10 cellular contexts compared by ENCODE assay signal in genomic region chr11:18010977-18011586, GRCh38. TPM values are rescaled to one million over a fixed set of nuclear protein-coding genes. Genes with fewer than 3 reads are reported as not detected.
A peak's percentile ranks its signal among the peaks of the same experiment; 100 is the strongest.
DNase-seq lines count a peak whose midpoint lies in the region; ATAC-seq and TF ChIP-seq lines count a peak whose summit lies in the region.
"Had no signal": no experiment of that assay in that cellular context is flagged by ENCODE, and none has a peak within 500 bp of the region (broad histone marks: within the 10 kb centered on the region; RNA-seq: fewer than 3 reads in every experiment).

No MANE protein-coding gene starts in this region.

- DNase-seq in activated T-cell treated with anti-CD3 and anti-CD28 coated beads, Interleukin-2, amount 50 U/mL, for 72 hours: no peak
- no peak for DNase-seq in activated T-cell treated with anti-CD3 and anti-CD28 coated beads for 4 hours
- peak; percentile 3 for DNase-seq in RPMI7951 (ENCODE audit: low read depth)
- DNase-seq in coronary artery (ENCODE audit: low spot score): no peak
- DNase-seq in type B pancreatic cell (ENCODE audit: extremely low spot score, unreplicated experiment): no peak
- no peak for DNase-seq in upper lobe of left lung
- no peak for DNase-seq in Right ventricle myocardium inferior (ENCODE audit: missing footprints)
- no peak for DNase-seq in anterior cingulate cortex (lab: John Stamatoyannopoulos, UW)
- DNase-seq: NCI-H1048 had no signal

- TF ChIP-seq EP300 in upper lobe of left lung (IDR thresholded peaks at IDR 0.05): no peak

- peaks cover 33% of the 10 kb centered on the region for H3K4me1 Mint-ChIP-seq in activated T-cell treated with anti-CD3 and anti-CD28 coated beads, Interleukin-2, amount 50 U/mL, for 72 hours (ENCODE audit: low read depth)
- H3K4me1 Mint-ChIP-seq in type B pancreatic cell (ENCODE audit: unreplicated experiment): peaks cover 13% of the 10 kb centered on the region

- intact Hi-C loops in Right ventricle myocardium inferior (cut with DNase I): loop anchor here (5.0 kb wide), 2 partner anchors 91 to 311 kb away; partner anchors contain the start of genes GTF2H1 and HPS5

- peak overlapping the region; percentile 95 to 100 for H3K4me3 Mint-ChIP-seq in activated T-cell treated with anti-CD3 and anti-CD28 coated beads, Interleukin-2, amount 50 U/mL, for 72 hours
- H3K4me3 Mint-ChIP-seq in type B pancreatic cell: peak overlapping the region; percentile 93

- WGBS in upper lobe of left lung, 2 donors: 87 to 92% methylated on average over 10 of the region's 10 CpGs

- H3K36me3 ChIP-seq in upper lobe of left lung: peaks cover 0 to 8% (median 5%) of the 10 kb centered on the region in 4 donors

- no peaks in the 10 kb centered on the region for H3K9me3 Mint-ChIP-seq in activated T-cell treated with anti-CD3 and anti-CD28 coated beads, Interleukin-2, amount 50 U/mL, for 72 hours
- no peaks in the 10 kb centered on the region for H3K9me3 Mint-ChIP-seq in type B pancreatic cell

- peak overlapping the region; percentile 89 for H3K4me3 ChIP-seq in coronary artery
- H3K4me3 ChIP-seq in upper lobe of left lung: no peak overlapping the region

- peaks cover 6 to 17% (median 7%) of the 10 kb centered on the region in 4 donors for H3K4me1 ChIP-seq in upper lobe of left lung

- H3K27ac Mint-ChIP-seq in activated T-cell treated with anti-CD3 and anti-CD28 coated beads, Interleukin-2, amount 50 U/mL, for 72 hours: peak overlapping the region; percentile 63
- H3K27ac Mint-ChIP-seq in type B pancreatic cell: peak overlapping the region; percentile 21

- TF ChIP-seq POLR2A in upper lobe of left lung (IDR thresholded peaks at IDR 0.05): no peak

- no peaks in the 10 kb centered on the region for H3K27me3 Mint-ChIP-seq in activated T-cell treated with anti-CD3 and anti-CD28 coated beads, Interleukin-2, amount 50 U/mL, for 72 hours (ENCODE audit: low read depth)
- peaks cover 25% of the 10 kb centered on the region for H3K27me3 Mint-ChIP-seq in type B pancreatic cell

- H3K9me3 ChIP-seq in upper lobe of left lung: no peaks in the 10 kb centered on the region

- no peak for ATAC-seq in activated T-cell treated with anti-CD3 and anti-CD28 coated beads, Interleukin-2, amount 50 U/mL, for 72 hours (replicated peaks in 1 of 2)
- no peak for ATAC-seq in upper lobe of left lung (ENCODE audit: low FRiP score in 2 of 2)
- ATAC-seq in Right ventricle myocardium inferior: no peak

- H3K36me3 Mint-ChIP-seq in activated T-cell treated with anti-CD3 and anti-CD28 coated beads, Interleukin-2, amount 50 U/mL, for 72 hours (ENCODE audit: insufficient read depth in 2 of 2): peaks cover 4% of the 10 kb centered on the region in 2 donors
- no peaks in the 10 kb centered on the region for H3K36me3 Mint-ChIP-seq in type B pancreatic cell

- no peaks in the 10 kb centered on the region for H3K27me3 ChIP-seq in upper lobe of left lung

- TF ChIP-seq CTCF in coronary artery (IDR thresholded peaks at IDR 0.05) (no peak), type B pancreatic cell (conservative IDR thresholded peaks at IDR 0.05) (no peak), upper lobe of left lung (IDR thresholded peaks at IDR 0.05) (no peak)

- H3K27ac ChIP-seq in coronary artery (peak overlapping the region in 1 of 2 donors; percentile 96), upper lobe of left lung (no peak overlapping the region)
- H3K27ac ChIP-seq: epithelial cell of prostate had no signal

RNA-seq across cellular contexts. Expression of gene SERGEF, which starts 1.8 kb away (rescaled TPM):
- total RNA-seq in activated T-cell treated with anti-CD3 and anti-CD28 coated beads, Interleukin-2, amount 50 U/mL, for 72 hours: 10 to 100 TPM; 40.8 to 43.1 TPM
- 15.6 and 18.3 TPM in 2 replicates for total RNA-seq in RPMI7951 (2014; rRNA removed; shearing (Covaris generic))
- 26.4 and 27.1 TPM in 2 replicates for total RNA-seq in type B pancreatic cell (ENCODE audit: low replicate concordance)
- total RNA-seq in upper lobe of left lung: 10 to 100 TPM; 21.7 to 40.5 (median 34.8) TPM
- 15.2 TPM for total RNA-seq in Right ventricle myocardium inferior

RNA-seq across cellular contexts. Expression of gene TPH1, which starts 35.0 kb away (rescaled TPM):
- total RNA-seq in activated T-cell treated with anti-CD3 and anti-CD28 coated beads, Interleukin-2, amount 50 U/mL, for 72 hours: under 1 TPM; 0.25 to 0.70 TPM
- total RNA-seq in RPMI7951 (2014; rRNA removed; shearing (Covaris generic)): under 0.01 TPM in 1 of 2 replicates, not detected in the other
- total RNA-seq in type B pancreatic cell (ENCODE audit: low replicate concordance) (20.5 and 45.5 TPM in 2 replicates), upper lobe of left lung (under 1 TPM in 5 of 6 donors, not detected in 1; 0.13 to 0.79 (median 0.40) TPM), Right ventricle myocardium inferior (not detected)

Comparison
In these comparisons a context has a peak if more than half of its experiments do, and no peak if none do; other contexts are left out.
1. RNA of gene TPH1, which starts 35.0 kb away (total RNA-seq): 20.5 to 45.5 TPM in type B pancreatic cell; 0.25 to 0.70 TPM in activated T-cell treated with anti-CD3 and anti-CD28 coated beads, Interleukin-2, amount 50 U/mL, for 72 hours, 0.13 to 0.79 TPM in upper lobe of left lung, not detected in Right ventricle myocardium inferior (single experiment) and under 0.01 TPM in RPMI7951; every median in the first group is over 10 times any median in the second.